Comparison of ENCODE assay signal across 32 cellular contexts in the genomic region with DNA sequence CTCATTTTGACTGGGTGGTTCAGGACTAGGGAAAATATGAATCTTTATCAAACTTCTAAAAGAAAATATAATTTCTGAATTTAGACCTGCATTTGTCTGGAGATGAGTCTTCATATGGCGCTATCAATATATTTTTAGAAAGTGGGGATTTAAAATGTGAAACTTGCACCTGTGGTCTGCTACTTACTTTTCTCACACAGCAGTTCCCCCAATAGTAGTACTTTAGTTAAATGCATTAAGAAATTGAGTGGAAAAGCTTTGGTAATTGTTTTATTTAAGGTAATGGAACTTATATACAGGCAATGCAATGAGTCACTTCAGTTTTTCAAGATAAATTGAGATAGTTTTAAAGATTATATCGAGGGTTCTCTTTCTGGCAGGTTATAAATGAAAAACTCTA.
"Had no signal": no experiment of that assay in that cellular context is flagged by ENCODE, and none has a peak within 500 bp of the region (broad histone marks: within the 10 kb centered on the region; RNA-seq: fewer than 3 reads in every experiment).

No MANE protein-coding gene starts in this region.

- H3K4me2 ChIP-seq: PC-9 had no signal

- H3K36me3 ChIP-seq: SJCRH30 had no signal

- H3K27ac ChIP-seq: PC-9, RWPE1, SJCRH30, SK-N-MC had no signal

- H3K4me1 ChIP-seq: SJCRH30 had no signal

- DNase-seq: Karpas-422, KG1, NCI-H1048, NCI-H1092 treated with DMSO at 0.1 percent for 48 hours, NCI-H1105 treated with DMSO at 0.1 percent for 48 hours, NCI-H1417, NCI-H1436, NCI-H146, NCI-H1694, NCI-H187, NCI-H1930, NCI-H2029 treated with DMSO at 0.1 percent for 48 hours, NCI-H2081 treated with DMSO at 0.1 percent for 48 hours, NCI-H2107, NCI-H2171, NCI-H446 treated with DMSO at 0.1 percent for 48 hours, NCI-H510A, NCI-H524, NCI-H526, NCI-H69, NCI-H748 treated with DMSO at 0.1 percent for 48 hours, NCI-H82, PC-9, SHP77, SIG-M5, SJCRH30, T-cell had no signal

- H3K9me3 ChIP-seq: SJCRH30 had no signal

- H3K27me3 ChIP-seq: SJCRH30 had no signal

- ATAC-seq: Panc1, Right ventricle myocardium inferior, T-cell had no signal

- H3K4me3 ChIP-seq: PC-9, SJCRH30, SK-N-MC had no signal

- FAIRE-seq: RCC 7860 had no signal
